In genomic region chr6:73613806-73614536, GRCh38 we compare ENCODE assay signal across 2 cellular contexts.
TF ChIP-seq lines count a peak whose summit lies in the region.

No MANE protein-coding gene starts in this region.

TF ChIP-seq in HEK293, 187 proteins besides CTCF, POLR2A, EP300 and RAD21:
- TF ChIP-seq, protein P1, sequence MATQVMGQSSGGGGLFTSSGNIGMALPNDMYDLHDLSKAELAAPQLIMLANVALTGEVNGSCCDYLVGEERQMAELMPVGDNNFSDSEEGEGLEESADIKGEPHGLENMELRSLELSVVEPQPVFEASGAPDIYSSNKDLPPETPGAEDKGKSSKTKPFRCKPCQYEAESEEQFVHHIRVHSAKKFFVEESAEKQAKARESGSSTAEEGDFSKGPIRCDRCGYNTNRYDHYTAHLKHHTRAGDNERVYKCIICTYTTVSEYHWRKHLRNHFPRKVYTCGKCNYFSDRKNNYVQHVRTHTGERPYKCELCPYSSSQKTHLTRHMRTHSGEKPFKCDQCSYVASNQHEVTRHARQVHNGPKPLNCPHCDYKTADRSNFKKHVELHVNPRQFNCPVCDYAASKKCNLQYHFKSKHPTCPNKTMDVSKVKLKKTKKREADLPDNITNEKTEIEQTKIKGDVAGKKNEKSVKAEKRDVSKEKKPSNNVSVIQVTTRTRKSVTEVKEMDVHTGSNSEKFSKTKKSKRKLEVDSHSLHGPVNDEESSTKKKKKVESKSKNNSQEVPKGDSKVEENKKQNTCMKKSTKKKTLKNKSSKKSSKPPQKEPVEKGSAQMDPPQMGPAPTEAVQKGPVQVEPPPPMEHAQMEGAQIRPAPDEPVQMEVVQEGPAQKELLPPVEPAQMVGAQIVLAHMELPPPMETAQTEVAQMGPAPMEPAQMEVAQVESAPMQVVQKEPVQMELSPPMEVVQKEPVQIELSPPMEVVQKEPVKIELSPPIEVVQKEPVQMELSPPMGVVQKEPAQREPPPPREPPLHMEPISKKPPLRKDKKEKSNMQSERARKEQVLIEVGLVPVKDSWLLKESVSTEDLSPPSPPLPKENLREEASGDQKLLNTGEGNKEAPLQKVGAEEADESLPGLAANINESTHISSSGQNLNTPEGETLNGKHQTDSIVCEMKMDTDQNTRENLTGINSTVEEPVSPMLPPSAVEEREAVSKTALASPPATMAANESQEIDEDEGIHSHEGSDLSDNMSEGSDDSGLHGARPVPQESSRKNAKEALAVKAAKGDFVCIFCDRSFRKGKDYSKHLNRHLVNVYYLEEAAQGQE (tag by site-specific recombination; IDR thresholded peaks at IDR 0.05), result no peak
- TF ChIP-seq ZNF121 (tag by site-specific recombination; IDR thresholded peaks at IDR 0.05), result peak; percentile 66; the same call in 1 of the 2 replicates
- TF ChIP-seq, protein P2, sequence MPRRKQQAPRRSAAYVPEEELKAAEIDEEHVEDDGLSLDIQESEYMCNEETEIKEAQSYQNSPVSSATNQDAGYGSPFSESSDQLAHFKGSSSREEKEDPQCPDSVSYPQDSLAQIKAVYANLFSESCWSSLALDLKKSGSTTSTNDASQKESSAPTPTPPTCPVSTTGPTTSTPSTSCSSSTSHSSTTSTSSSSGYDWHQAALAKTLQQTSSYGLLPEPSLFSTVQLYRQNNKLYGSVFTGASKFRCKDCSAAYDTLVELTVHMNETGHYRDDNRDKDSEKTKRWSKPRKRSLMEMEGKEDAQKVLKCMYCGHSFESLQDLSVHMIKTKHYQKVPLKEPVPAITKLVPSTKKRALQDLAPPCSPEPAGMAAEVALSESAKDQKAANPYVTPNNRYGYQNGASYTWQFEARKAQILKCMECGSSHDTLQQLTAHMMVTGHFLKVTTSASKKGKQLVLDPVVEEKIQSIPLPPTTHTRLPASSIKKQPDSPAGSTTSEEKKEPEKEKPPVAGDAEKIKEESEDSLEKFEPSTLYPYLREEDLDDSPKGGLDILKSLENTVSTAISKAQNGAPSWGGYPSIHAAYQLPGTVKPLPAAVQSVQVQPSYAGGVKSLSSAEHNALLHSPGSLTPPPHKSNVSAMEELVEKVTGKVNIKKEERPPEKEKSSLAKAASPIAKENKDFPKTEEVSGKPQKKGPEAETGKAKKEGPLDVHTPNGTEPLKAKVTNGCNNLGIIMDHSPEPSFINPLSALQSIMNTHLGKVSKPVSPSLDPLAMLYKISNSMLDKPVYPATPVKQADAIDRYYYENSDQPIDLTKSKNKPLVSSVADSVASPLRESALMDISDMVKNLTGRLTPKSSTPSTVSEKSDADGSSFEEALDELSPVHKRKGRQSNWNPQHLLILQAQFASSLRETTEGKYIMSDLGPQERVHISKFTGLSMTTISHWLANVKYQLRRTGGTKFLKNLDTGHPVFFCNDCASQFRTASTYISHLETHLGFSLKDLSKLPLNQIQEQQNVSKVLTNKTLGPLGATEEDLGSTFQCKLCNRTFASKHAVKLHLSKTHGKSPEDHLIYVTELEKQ (tag by site-specific recombination; IDR thresholded peaks at IDR 0.05; ENCODE audit: borderline replicate concordance), result no peak
- no peak for TF ChIP-seq ZIC2 (tag by site-specific recombination; IDR thresholded peaks at IDR 0.05)
- TF ChIP-seq ZNF16 (tag by site-specific recombination; IDR thresholded peaks at IDR 0.05; ENCODE audit: low read depth), result no peak
- no peak for TF ChIP-seq ZSCAN30 (tag by site-specific recombination; IDR thresholded peaks at IDR 0.05)
- TF ChIP-seq ZNF791 (tag by site-specific recombination; IDR thresholded peaks at IDR 0.05), result no peak
- TF ChIP-seq ZNF350 (tag by site-specific recombination; IDR thresholded peaks at IDR 0.05), result no peak

TF ChIP-seq in K562, 482 proteins besides CTCF, POLR2A, EP300 and RAD21:
- peak; percentile 60 for TF ChIP-seq RBM25 (IDR thresholded peaks at IDR 0.05; ENCODE audit: low read depth, low read length, severe bottlenecking)
- TF ChIP-seq BRCA1 (IDR thresholded peaks at IDR 0.05), result no peak
- no peak for TF ChIP-seq BRCA1 (CRISPR knock-in tag; IDR thresholded peaks at IDR 0.05)
- TF ChIP-seq ZNF121 (CRISPR knock-in tag; conservative IDR thresholded peaks at IDR 0.05), result peak; percentile 87
- TF ChIP-seq, protein P3, sequence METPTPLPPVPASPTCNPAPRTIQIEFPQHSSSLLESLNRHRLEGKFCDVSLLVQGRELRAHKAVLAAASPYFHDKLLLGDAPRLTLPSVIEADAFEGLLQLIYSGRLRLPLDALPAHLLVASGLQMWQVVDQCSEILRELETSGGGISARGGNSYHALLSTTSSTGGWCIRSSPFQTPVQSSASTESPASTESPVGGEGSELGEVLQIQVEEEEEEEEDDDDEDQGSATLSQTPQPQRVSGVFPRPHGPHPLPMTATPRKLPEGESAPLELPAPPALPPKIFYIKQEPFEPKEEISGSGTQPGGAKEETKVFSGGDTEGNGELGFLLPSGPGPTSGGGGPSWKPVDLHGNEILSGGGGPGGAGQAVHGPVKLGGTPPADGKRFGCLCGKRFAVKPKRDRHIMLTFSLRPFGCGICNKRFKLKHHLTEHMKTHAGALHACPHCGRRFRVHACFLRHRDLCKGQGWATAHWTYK (CRISPR knock-in tag; IDR thresholded peaks at IDR 0.05), result no peak
- TF ChIP-seq, protein P4, sequence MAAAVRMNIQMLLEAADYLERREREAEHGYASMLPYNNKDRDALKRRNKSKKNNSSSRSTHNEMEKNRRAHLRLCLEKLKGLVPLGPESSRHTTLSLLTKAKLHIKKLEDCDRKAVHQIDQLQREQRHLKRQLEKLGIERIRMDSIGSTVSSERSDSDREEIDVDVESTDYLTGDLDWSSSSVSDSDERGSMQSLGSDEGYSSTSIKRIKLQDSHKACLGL (CRISPR knock-in tag; IDR thresholded peaks at IDR 0.05; ENCODE audit: borderline replicate concordance, poor library complexity, severe bottlenecking), result no peak
- TF ChIP-seq, protein P5, sequence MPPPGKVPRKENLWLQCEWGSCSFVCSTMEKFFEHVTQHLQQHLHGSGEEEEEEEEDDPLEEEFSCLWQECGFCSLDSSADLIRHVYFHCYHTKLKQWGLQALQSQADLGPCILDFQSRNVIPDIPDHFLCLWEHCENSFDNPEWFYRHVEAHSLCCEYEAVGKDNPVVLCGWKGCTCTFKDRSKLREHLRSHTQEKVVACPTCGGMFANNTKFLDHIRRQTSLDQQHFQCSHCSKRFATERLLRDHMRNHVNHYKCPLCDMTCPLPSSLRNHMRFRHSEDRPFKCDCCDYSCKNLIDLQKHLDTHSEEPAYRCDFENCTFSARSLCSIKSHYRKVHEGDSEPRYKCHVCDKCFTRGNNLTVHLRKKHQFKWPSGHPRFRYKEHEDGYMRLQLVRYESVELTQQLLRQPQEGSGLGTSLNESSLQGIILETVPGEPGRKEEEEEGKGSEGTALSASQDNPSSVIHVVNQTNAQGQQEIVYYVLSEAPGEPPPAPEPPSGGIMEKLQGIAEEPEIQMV (tag; conservative IDR thresholded peaks at IDR 0.05; ENCODE audit: low read depth), result no peak
